Comparison of ENCODE assay signal across 2 cellular contexts in genomic region chr9:115466784-115467183, GRCh38.
TF ChIP-seq lines count a peak whose summit lies in the region.

No MANE protein-coding gene starts in this region.

TF ChIP-seq in GM23338, 12 proteins besides CTCF, POLR2A, EP300 and RAD21:
- no peak for TF ChIP-seq EZH2phosphoT487 (IDR thresholded peaks at IDR 0.05; ENCODE audit: unreplicated experiment)
- TF ChIP-seq CREB1 (CRISPR knock-in tag; IDR thresholded peaks at IDR 0.05; ENCODE audit: low read depth), result no peak
- no peak for TF ChIP-seq ZNF331 (CRISPR knock-in tag; IDR thresholded peaks at IDR 0.05; ENCODE audit: low read depth)
- TF ChIP-seq EZH2 (IDR thresholded peaks at IDR 0.05; ENCODE audit: low read depth, unreplicated experiment), result no peak
- TF ChIP-seq ETS1 (IDR thresholded peaks at IDR 0.05), result no peak
- no peak for TF ChIP-seq NANOG (IDR thresholded peaks at IDR 0.05; ENCODE audit: borderline replicate concordance)
- TF ChIP-seq JUNB (IDR thresholded peaks at IDR 0.05; ENCODE audit: unreplicated experiment), result no peak
- no peak for TF ChIP-seq ZNF114 (CRISPR knock-in tag; IDR thresholded peaks at IDR 0.05)
- TF ChIP-seq REST (IDR thresholded peaks at IDR 0.05; ENCODE audit: unreplicated experiment), result no peak
- no peak for TF ChIP-seq ZNF462 (CRISPR knock-in tag; IDR thresholded peaks at IDR 0.05)
- no peak for TF ChIP-seq STAT1 (IDR thresholded peaks at IDR 0.05; ENCODE audit: unreplicated experiment)
- no peak for TF ChIP-seq POLR2AphosphoS5 (IDR thresholded peaks at IDR 0.05; ENCODE audit: low read depth)
TF ChIP-seq in GM23338: peak in this region for 0.

TF ChIP-seq in H1, 55 proteins besides CTCF, POLR2A, EP300 and RAD21:
- TF ChIP-seq E2F6 (IDR thresholded peaks at IDR 0.05) (no peak), MAFK (IDR thresholded peaks at IDR 0.05; ENCODE audit: low read depth, low read length) (no peak), RBBP5 (IDR thresholded peaks at IDR 0.05; ENCODE audit: borderline replicate concordance, low read depth, low read length) (no peak), TBP (IDR thresholded peaks at IDR 0.05; ENCODE audit: low read depth, low read length) (no peak), CBX5 (IDR thresholded peaks at IDR 0.05; ENCODE audit: low read depth, low read length) (no peak), EGR1 (IDR thresholded peaks at IDR 0.05; ENCODE audit: borderline replicate concordance, low read depth, low read length) (no peak), SRF (IDR thresholded peaks at IDR 0.05; ENCODE audit: low read depth, low read length) (no peak)
TF ChIP-seq in H1: peak in this region for 0.
